ENCODE assay signal across 15 cellular contexts in the genomic region with DNA sequence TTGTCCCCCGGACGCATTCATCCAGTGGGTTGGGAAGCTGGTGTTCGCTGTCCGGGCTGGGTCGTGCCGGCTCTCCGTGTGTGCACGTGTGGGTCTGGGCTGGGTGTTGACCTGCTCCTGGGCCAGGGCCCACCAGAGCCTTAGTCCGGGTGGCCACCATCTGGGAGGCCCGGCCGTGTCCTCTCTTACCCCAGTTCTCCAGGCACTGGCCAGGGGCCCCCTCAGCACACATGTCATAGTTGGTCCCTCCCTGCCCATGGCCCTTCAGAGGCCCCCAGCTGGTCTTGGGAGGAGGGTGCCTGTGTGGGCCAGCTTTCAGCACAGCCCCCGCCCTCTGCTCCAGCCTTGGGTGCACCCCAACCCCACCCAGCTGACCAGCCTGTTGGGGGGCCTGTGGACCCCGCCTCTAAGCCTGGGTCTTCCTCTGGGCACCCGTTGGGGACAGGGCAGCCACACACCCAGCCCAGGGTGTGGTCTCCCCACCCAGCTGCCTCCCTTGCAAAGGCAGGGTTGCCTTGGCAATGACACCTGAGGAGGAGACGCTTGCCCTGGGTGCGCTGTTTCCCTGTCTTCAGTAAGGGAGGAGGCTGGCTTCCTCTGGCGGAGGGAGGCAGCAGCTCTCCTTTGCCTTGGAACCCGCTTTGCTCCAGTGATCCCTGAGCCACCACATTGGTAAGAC.
DNase-seq lines count a peak whose midpoint lies in the region; ATAC-seq and TF ChIP-seq lines count a peak whose summit lies in the region.
"Had no signal": no experiment of that assay in that cellular context is flagged by ENCODE, and none has a peak within 500 bp of the region (broad histone marks: within the 10 kb centered on the region; RNA-seq: fewer than 3 reads in every experiment).

No MANE protein-coding gene starts in this region.

- H3K4me3 ChIP-seq in lower lobe of right lung = no peak overlapping the region
- H3K4me3 ChIP-seq: A549 had no signal

- H3K36me3 ChIP-seq in lower lobe of right lung = no peaks in the 10 kb centered on the region
- H3K36me3 ChIP-seq: BE2C had no signal

- intact Hi-C loops in natural killer cell (cut with micrococcal nuclease) = no loop called here
- intact Hi-C loops in lower lobe of right lung (cut with DNase I) = no loop called here

- peaks cover 24% of the 10 kb centered on the region for H3K27me3 ChIP-seq in lower lobe of right lung (ENCODE audit: low read depth)
- H3K27me3 ChIP-seq: BE2C had no signal

- DNase-seq in natural killer cell treated with Interleukin-12 subunit alpha and Interleukin-12 subunit beta and Interleukin-15 and Interleukin-18, amount 100 ng/mL, for 72 hours (ENCODE audit: low spot score) = no peak
- no peak for DNase-seq in natural killer cell
- DNase-seq in NCI-H69 (lab: John Stamatoyannopoulos, UW) = peak; percentile 76
- no peak for DNase-seq in lower lobe of right lung
- DNase-seq in stimulated activated naive CD8-positive, alpha-beta T cell treated with anti-CD3 and anti-CD28 coated beads, Interleukin-15, amount 100 ng/mL, for 72 hours = no peak
- no peak for DNase-seq in A172 (ENCODE audit: low spot score)
- no peak for DNase-seq in SHP77 treated with DMSO at 0.1 percent for 48 hours (lab: John Stamatoyannopoulos, UW)
- DNase-seq: BE2C; CD4-positive, alpha-beta memory T cell; DND-41; GDM1; HCEC 1CT had no signal

- no peak overlapping the region for H3K27ac Mint-ChIP-seq in natural killer cell treated with Interleukin-12 subunit alpha and Interleukin-12 subunit beta and Interleukin-15 and Interleukin-18, amount 100 ng/mL, for 72 hours
- no peak overlapping the region for H3K27ac Mint-ChIP-seq in natural killer cell
- H3K27ac Mint-ChIP-seq in stimulated activated naive CD8-positive, alpha-beta T cell treated with anti-CD3 and anti-CD28 coated beads, Interleukin-15, amount 100 ng/mL, for 72 hours = no peak overlapping the region

- H3K9me3 ChIP-seq in lower lobe of right lung = no peaks in the 10 kb centered on the region
- H3K9me3 ChIP-seq: A549, BE2C had no signal

- no peak for TF ChIP-seq CTCF in natural killer cell (IDR thresholded peaks at IDR 0.05)
- no peak for TF ChIP-seq CTCF in lower lobe of right lung (IDR thresholded peaks at IDR 0.05)

- no peaks in the 10 kb centered on the region for H3K36me3 Mint-ChIP-seq in natural killer cell treated with Interleukin-12 subunit alpha and Interleukin-12 subunit beta and Interleukin-15 and Interleukin-18, amount 100 ng/mL, for 72 hours
- H3K36me3 Mint-ChIP-seq in natural killer cell = no peaks in the 10 kb centered on the region
- H3K36me3 Mint-ChIP-seq: CD4-positive, alpha-beta memory T cell had no signal

- no peaks in the 10 kb centered on the region for H3K4me1 ChIP-seq in lower lobe of right lung
- H3K4me1 ChIP-seq: A549, BE2C had no signal

- no peak overlapping the region for H3K4me3 Mint-ChIP-seq in natural killer cell treated with Interleukin-12 subunit alpha and Interleukin-12 subunit beta and Interleukin-15 and Interleukin-18, amount 100 ng/mL, for 72 hours
- H3K4me3 Mint-ChIP-seq in natural killer cell = no peak overlapping the region
- H3K4me3 Mint-ChIP-seq in stimulated activated naive CD8-positive, alpha-beta T cell treated with anti-CD3 and anti-CD28 coated beads, Interleukin-15, amount 100 ng/mL, for 72 hours = no peak overlapping the region
- H3K4me3 Mint-ChIP-seq: CD4-positive, alpha-beta memory T cell had no signal

- H3K27ac ChIP-seq in lower lobe of right lung = no peak overlapping the region
- H3K27ac ChIP-seq: A549, C4-2B had no signal

- H3K9me3 Mint-ChIP-seq in natural killer cell treated with Interleukin-12 subunit alpha and Interleukin-12 subunit beta and Interleukin-15 and Interleukin-18, amount 100 ng/mL, for 72 hours = no peaks in the 10 kb centered on the region
- H3K9me3 Mint-ChIP-seq in natural killer cell = no peaks in the 10 kb centered on the region
- H3K9me3 Mint-ChIP-seq in stimulated activated naive CD8-positive, alpha-beta T cell treated with anti-CD3 and anti-CD28 coated beads, Interleukin-15, amount 100 ng/mL, for 72 hours = no peaks in the 10 kb centered on the region
- H3K9me3 Mint-ChIP-seq: CD4-positive, alpha-beta memory T cell had no signal

- ATAC-seq in natural killer cell treated with Interleukin-12 subunit alpha and Interleukin-12 subunit beta and Interleukin-15 and Interleukin-18, amount 100 ng/mL, for 72 hours = peak; percentile 8 to 40
- no peak for ATAC-seq in natural killer cell
- ATAC-seq in lower lobe of right lung = peak; percentile 10 to 18
- peak; percentile 29 for ATAC-seq in stimulated activated naive CD8-positive, alpha-beta T cell treated with anti-CD3 and anti-CD28 coated beads, Interleukin-15, amount 100 ng/mL, for 72 hours
- no peak for ATAC-seq in GM21619 (IDR thresholded peaks at IDR 0.05; ENCODE audit: unreplicated experiment)

- H3K27me3 Mint-ChIP-seq in natural killer cell treated with Interleukin-12 subunit alpha and Interleukin-12 subunit beta and Interleukin-15 and Interleukin-18, amount 100 ng/mL, for 72 hours = no peaks in the 10 kb centered on the region
- H3K27me3 Mint-ChIP-seq in natural killer cell (ENCODE audit: low read depth in 2 of 2) = peaks cover 0 to 3% of the 10 kb centered on the region in 2 donors
- H3K27me3 Mint-ChIP-seq in stimulated activated naive CD8-positive, alpha-beta T cell treated with anti-CD3 and anti-CD28 coated beads, Interleukin-15, amount 100 ng/mL, for 72 hours = peaks cover 27% of the 10 kb centered on the region

- peaks cover 12 to 13% of the 10 kb centered on the region in 2 donors for H3K4me1 Mint-ChIP-seq in natural killer cell treated with Interleukin-12 subunit alpha and Interleukin-12 subunit beta and Interleukin-15 and Interleukin-18, amount 100 ng/mL, for 72 hours (ENCODE audit: low read depth in 2 of 2)
- H3K4me1 Mint-ChIP-seq in natural killer cell = peaks cover 5 to 12% of the 10 kb centered on the region in 2 donors
- peaks cover 19% of the 10 kb centered on the region for H3K4me1 Mint-ChIP-seq in stimulated activated naive CD8-positive, alpha-beta T cell treated with anti-CD3 and anti-CD28 coated beads, Interleukin-15, amount 100 ng/mL, for 72 hours

Comparison
In these comparisons a context has a peak if more than half of its experiments do, and no peak if none do; other contexts are left out.
1. ATAC-seq: peak in natural killer cell treated with Interleukin-12 subunit alpha and Interleukin-12 subunit beta and Interleukin-15 and Interleukin-18, amount 100 ng/mL, for 72 hours (2 of 2), lower lobe of right lung (2 of 2) and stimulated activated naive CD8-positive, alpha-beta T cell treated with anti-CD3 and anti-CD28 coated beads, Interleukin-15, amount 100 ng/mL, for 72 hours (single experiment); none in natural killer cell (0 of 3) and GM21619 (single experiment).